Comparison of ENCODE assay signal across 32 cellular contexts in the genomic region with DNA sequence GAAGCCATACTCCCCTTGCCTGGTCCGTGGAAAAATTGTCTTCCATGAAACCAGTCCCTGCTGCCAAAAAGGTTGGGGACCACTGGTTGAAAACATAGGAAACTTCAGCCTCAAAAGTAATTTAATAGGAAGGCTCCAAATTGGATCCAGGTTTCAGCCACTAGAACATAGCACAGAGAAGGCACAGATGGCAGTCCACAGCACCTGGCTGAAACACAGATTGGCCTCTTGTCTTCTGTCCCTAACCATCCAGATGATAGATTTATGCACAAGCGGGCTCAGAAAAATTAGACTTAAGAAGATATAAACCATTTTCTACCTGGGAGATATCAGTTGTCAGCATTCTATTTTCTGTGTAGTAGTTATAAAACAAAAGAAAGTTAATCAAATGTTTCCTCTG.
DNase-seq lines count a peak whose midpoint lies in the region; ATAC-seq and TF ChIP-seq lines count a peak whose summit lies in the region.
"Had no signal": no experiment of that assay in that cellular context is flagged by ENCODE, and none has a peak within 500 bp of the region (broad histone marks: within the 10 kb centered on the region; RNA-seq: fewer than 3 reads in every experiment).

No MANE protein-coding gene starts in this region.

- no peak overlapping the region for H3K4me3 ChIP-seq in esophagus muscularis mucosa
- H3K4me3 ChIP-seq: A549; BLaER1; BLaER1 treated with 17β-estradiol and CSF1 and Interleukin-3, amounts not matched to agents 10 nM and 100 nM had no signal

- H3K9me3 ChIP-seq in esophagus muscularis mucosa, result no peaks in the 10 kb centered on the region
- H3K9me3 ChIP-seq: A549; BE2C; BLaER1; BLaER1 treated with 17β-estradiol and CSF1 and Interleukin-3, amounts not matched to agents 10 nM and 100 nM; Caco-2 had no signal

- TF ChIP-seq POLR2A in esophagus muscularis mucosa (IDR thresholded peaks at IDR 0.05; ENCODE audit: low read depth), result no peak

- in situ Hi-C loops in G401 (cut with HindIII; ENCODE audit: low sequenced_read_pairs), result no loop called here

- no peaks in the 10 kb centered on the region for H3K36me3 ChIP-seq in esophagus muscularis mucosa
- H3K36me3 ChIP-seq: BE2C; BLaER1; BLaER1 treated with 17β-estradiol and CSF1 and Interleukin-3, amounts not matched to agents 10 nM and 100 nM had no signal

- intact Hi-C loops in esophagus muscularis mucosa (cut with DNase I), result no loop called here

- 84% methylated on average over 2 of the region's 2 CpGs for WGBS in esophagus muscularis mucosa

- TF ChIP-seq CTCF in esophagus muscularis mucosa (IDR thresholded peaks at IDR 0.05), result no peak

- ATAC-seq in GM21576 (IDR thresholded peaks at IDR 0.05; ENCODE audit: unreplicated experiment) (no peak), HG03442 (IDR thresholded peaks at IDR 0.05; ENCODE audit: unreplicated experiment) (no peak)
- ATAC-seq: A549; CD8-positive, alpha-beta T cell had no signal

- no peaks in the 10 kb centered on the region for H3K4me1 ChIP-seq in esophagus muscularis mucosa
- H3K4me1 ChIP-seq: A549; BE2C; BLaER1; BLaER1 treated with 17β-estradiol and CSF1 and Interleukin-3, amounts not matched to agents 10 nM and 100 nM; Caco-2 had no signal

- DNase-seq in NCI-H2171 treated with DMSO at 0.1 percent for 48 hours (lab: John Stamatoyannopoulos, UW), result peak; percentile 4
- no peak for DNase-seq in NCI-H2171 (lab: John Stamatoyannopoulos, UW)
- peak; percentile 86 for DNase-seq in G401 (ENCODE audit: low spot score)
- DNase-seq in cerebellar cortex (ENCODE audit: low spot score), result peak; percentile 83
- peak; percentile 41 for DNase-seq in cerebellum (ENCODE audit: low spot score)
- no peak for DNase-seq in esophagus muscularis mucosa (ENCODE audit: extremely low spot score)
- DNase-seq: 8988T; ACHN; AML-193; BE2C; Caco-2; Calu3; CD4-positive, alpha-beta memory T cell; CD4-positive, alpha-beta T cell; CD4-positive, CD25-positive, alpha-beta regulatory T cell; CD8-positive, alpha-beta memory T cell; CD8-positive, alpha-beta T cell; COR-L47; DMS 273 treated with DMSO at 0.1 percent for 48 hours; DMS153; DMS53; DMS79; DMS79 treated with DMSO at 0.1 percent for 48 hours; DND-41; EL had no signal

- TF ChIP-seq EP300 in esophagus muscularis mucosa (IDR thresholded peaks at IDR 0.05), result no peak

- no peak overlapping the region for H3K27ac ChIP-seq in esophagus muscularis mucosa (replicated peaks in 1 of 4)
- H3K27ac ChIP-seq: 22Rv1; A549; BLaER1; BLaER1 treated with 17β-estradiol and CSF1 and Interleukin-3, amounts not matched to agents 10 nM and 100 nM; C4-2B had no signal

- no peaks in the 10 kb centered on the region for H3K27me3 ChIP-seq in esophagus muscularis mucosa
- H3K27me3 ChIP-seq: BE2C; BLaER1; BLaER1 treated with 17β-estradiol and CSF1 and Interleukin-3, amounts not matched to agents 10 nM and 100 nM had no signal

Comparison
In these comparisons a context has a peak if more than half of its experiments do, and no peak if none do; other contexts are left out.
1. DNase-seq: peak in NCI-H2171 treated with DMSO at 0.1 percent for 48 hours (single experiment), G401 (single experiment), cerebellar cortex (single experiment) and cerebellum (single experiment); none in NCI-H2171 (single experiment) and esophagus muscularis mucosa (single experiment).